ENCODE assay signal across 17 cellular contexts in the genomic region with DNA sequence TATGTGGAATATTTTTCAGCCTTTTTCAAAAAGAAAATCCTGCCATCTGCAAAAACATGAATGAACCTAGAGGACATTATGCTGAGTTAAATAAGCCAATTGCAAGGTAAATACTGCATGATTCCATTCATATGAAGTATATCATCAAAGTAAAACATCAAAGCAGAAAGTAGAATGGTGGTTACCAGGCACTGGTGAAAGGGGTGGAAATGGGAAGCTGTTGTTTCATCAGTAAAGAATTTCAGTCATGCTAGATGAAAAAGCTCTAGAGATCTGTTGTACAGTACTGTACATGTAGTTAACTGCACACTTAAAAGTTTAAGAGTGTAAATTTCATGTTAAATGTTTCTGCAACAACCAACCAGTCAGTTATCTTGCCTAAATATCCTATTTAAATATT.
DNase-seq lines count a peak whose midpoint lies in the region; ATAC-seq and TF ChIP-seq lines count a peak whose summit lies in the region.
"Had no signal": no experiment of that assay in that cellular context is flagged by ENCODE, and none has a peak within 500 bp of the region (broad histone marks: within the 10 kb centered on the region; RNA-seq: fewer than 3 reads in every experiment).

No MANE protein-coding gene starts in this region.

- H3K27me3 Mint-ChIP-seq in activated naive CD4-positive, alpha-beta T cell treated with anti-CD3 and anti-CD28 coated beads for 36 hours (ENCODE audit: low read depth), result no peaks in the 10 kb centered on the region
- H3K27me3 Mint-ChIP-seq: CD4-positive, alpha-beta memory T cell had no signal

- H3K4me1 Mint-ChIP-seq in activated naive CD4-positive, alpha-beta T cell treated with anti-CD3 and anti-CD28 coated beads for 36 hours (ENCODE audit: low read depth), result no peaks in the 10 kb centered on the region
- H3K4me1 Mint-ChIP-seq: CD4-positive, alpha-beta memory T cell had no signal

- TF ChIP-seq CTCF in fibroblast of pulmonary artery (IDR thresholded peaks at IDR 0.05; ENCODE audit: low read length, missing control alignments), result no peak

- H3K4me3 Mint-ChIP-seq in activated naive CD4-positive, alpha-beta T cell treated with anti-CD3 and anti-CD28 coated beads for 36 hours, result no peak overlapping the region
- H3K4me3 Mint-ChIP-seq: CD4-positive, alpha-beta memory T cell had no signal

- H3K36me3 Mint-ChIP-seq in activated naive CD4-positive, alpha-beta T cell treated with anti-CD3 and anti-CD28 coated beads for 36 hours (ENCODE audit: low read depth), result no peaks in the 10 kb centered on the region
- H3K36me3 Mint-ChIP-seq: CD4-positive, alpha-beta memory T cell had no signal

- peaks cover 9% of the 10 kb centered on the region for H3K9me3 Mint-ChIP-seq in activated naive CD4-positive, alpha-beta T cell treated with anti-CD3 and anti-CD28 coated beads for 36 hours

- ATAC-seq in HG02852 (IDR thresholded peaks at IDR 0.05; ENCODE audit: unreplicated experiment), result no peak
- ATAC-seq: A549 had no signal

- intact Hi-C loops in activated naive CD4-positive, alpha-beta T cell treated with anti-CD3 and anti-CD28 coated beads for 36 hours (cut with micrococcal nuclease), result no loop called here

- CTCF ChIA-PET in activated naive CD4-positive, alpha-beta T cell treated with anti-CD3 and anti-CD28 coated beads for 36 hours (lab: Charles Lee), result no interaction called here

- no peak overlapping the region for H3K27ac Mint-ChIP-seq in activated naive CD4-positive, alpha-beta T cell treated with anti-CD3 and anti-CD28 coated beads for 36 hours
- H3K27ac Mint-ChIP-seq: CD4-positive, alpha-beta memory T cell had no signal

- H3K4me3 ChIP-seq in fibroblast of pulmonary artery (replicated peaks; ENCODE audit: low read depth, low read length), result no peak overlapping the region
- H3K4me3 ChIP-seq: A549, PC-9, SJCRH30 had no signal

- DNase-seq in DMS53 (lab: John Stamatoyannopoulos, UW), result peak; percentile 37
- peak; percentile 61 for DNase-seq in HT1080 (ENCODE audit: low read depth)
- DNase-seq in amniotic epithelial cell (ENCODE audit: low read depth), result peak; percentile 3
- peak; percentile 1 for DNase-seq in fibroblast of pulmonary artery (ENCODE audit: low read depth)
- no peak for DNase-seq in NOMO-1 treated with dmso at 0.1 percent for 144 hours (lab: John Stamatoyannopoulos, UW; ENCODE audit: unreplicated experiment)
- no peak for DNase-seq in activated naive CD4-positive, alpha-beta T cell treated with anti-CD3 and anti-CD28 coated beads for 36 hours
- DNase-seq in HuH-7 (ENCODE audit: low spot score), result no peak
- DNase-seq: CD4-positive, alpha-beta memory T cell; DMS79; KBM-7; NCI-H1694 treated with DMSO at 0.1 percent for 48 hours; NCI-H2227 treated with DMSO at 0.1 percent for 48 hours; NCI-H524 treated with DMSO at 0.1 percent for 48 hours; PC-9; SJCRH30 had no signal

Comparison
In these comparisons a context has a peak if more than half of its experiments do, and no peak if none do; other contexts are left out.
1. DNase-seq: peak in DMS53 (single experiment), HT1080 (single experiment), amniotic epithelial cell (single experiment) and fibroblast of pulmonary artery (single experiment); none in NOMO-1 treated with dmso at 0.1 percent for 144 hours (single experiment), activated naive CD4-positive, alpha-beta T cell treated with anti-CD3 and anti-CD28 coated beads for 36 hours (single experiment) and HuH-7 (single experiment).